16 cellular contexts compared by ENCODE assay signal in genomic region chr9:110767559-110768063, GRCh38.
DNase-seq lines count a peak whose midpoint lies in the region; ATAC-seq, FAIRE-seq and TF ChIP-seq lines count a peak whose summit lies in the region.
"Had no signal": no experiment of that assay in that cellular context is flagged by ENCODE, and none has a peak within 500 bp of the region (broad histone marks: within the 10 kb centered on the region; RNA-seq: fewer than 3 reads in every experiment).

No MANE protein-coding gene starts in this region.

- H3K27me3 ChIP-seq in layer of hippocampus (ENCODE audit: control insufficient read depth, insufficient read depth, low read length) (no peaks in the 10 kb centered on the region), neural progenitor cell (no peaks in the 10 kb centered on the region)

- H3K27ac Mint-ChIP-seq in neural progenitor cell, result no peak overlapping the region
- H3K27ac Mint-ChIP-seq: activated naive CD8-positive, alpha-beta T cell treated with anti-CD3 and anti-CD28 coated beads, Interleukin-2, amount 50 U/mL, for 24 hours; endodermal cell; H9 had no signal

- no peak overlapping the region for H3K9ac ChIP-seq in neural progenitor cell

- no peaks in the 10 kb centered on the region for H3K36me3 Mint-ChIP-seq in neural progenitor cell
- H3K36me3 Mint-ChIP-seq: CD14-positive monocyte had no signal

- H3K27ac ChIP-seq in coronary artery (peak overlapping the region in 1 of 2 donors; percentile 39), layer of hippocampus (ENCODE audit: low read depth, low read length) (peak overlapping the region; percentile 85), temporal lobe (ENCODE audit: low read depth, low read length) (peak overlapping the region; percentile 93), neural progenitor cell (no peak overlapping the region)
- H3K27ac ChIP-seq: PC-9 had no signal

- peak; percentile 98 for FAIRE-seq in H54 (lab: Jason Lieb, UNC)

- no peaks in the 10 kb centered on the region for H3K9me3 Mint-ChIP-seq in neural progenitor cell
- H3K9me3 Mint-ChIP-seq: activated naive CD8-positive, alpha-beta T cell treated with anti-CD3 and anti-CD28 coated beads, Interleukin-2, amount 50 U/mL, for 24 hours; endodermal cell; H9 had no signal

- no peaks in the 10 kb centered on the region for H4K20me1 ChIP-seq in neural progenitor cell (ENCODE audit: low read depth)

- no peaks in the 10 kb centered on the region for H3K4me1 ChIP-seq in neural progenitor cell

- no peak for TF ChIP-seq POLR2A in H54 (IDR thresholded peaks at IDR 0.05; ENCODE audit: low read depth, low read length)

- no peaks in the 10 kb centered on the region for H3K79me2 ChIP-seq in neural progenitor cell (ENCODE audit: low read depth)

- H3K4me3 ChIP-seq in coronary artery, result peak overlapping the region; percentile 37
- no peak overlapping the region for H3K4me3 ChIP-seq in neural progenitor cell
- H3K4me3 ChIP-seq: PC-9 had no signal

- H3K36me3 ChIP-seq in neural progenitor cell, result no peaks in the 10 kb centered on the region

- peaks cover 6% of the 10 kb centered on the region for H3K4me1 Mint-ChIP-seq in neural progenitor cell
- H3K4me1 Mint-ChIP-seq: activated naive CD8-positive, alpha-beta T cell treated with anti-CD3 and anti-CD28 coated beads, Interleukin-2, amount 50 U/mL, for 24 hours; endodermal cell; H9 had no signal

- no peak overlapping the region for H3K4me3 Mint-ChIP-seq in neural progenitor cell
- H3K4me3 Mint-ChIP-seq: activated naive CD8-positive, alpha-beta T cell treated with anti-CD3 and anti-CD28 coated beads, Interleukin-2, amount 50 U/mL, for 24 hours; CD14-positive monocyte; endodermal cell; H9 had no signal

- no peak for TF ChIP-seq CTCF in coronary artery (IDR thresholded peaks at IDR 0.05)
- no peak for TF ChIP-seq CTCF in neural progenitor cell (IDR thresholded peaks at IDR 0.05)

- H3K4me2 ChIP-seq in neural progenitor cell, result no peak overlapping the region
- H3K4me2 ChIP-seq: PC-9 had no signal

- H3F3A ChIP-seq in neural progenitor cell (ENCODE audit: low read depth), result no peaks in the 10 kb centered on the region

- H2AFZ ChIP-seq in neural progenitor cell (replicated peaks), result no peak overlapping the region
- H2AFZ ChIP-seq: PC-9 had no signal

- ATAC-seq in HG03280 (IDR thresholded peaks at IDR 0.05; ENCODE audit: unreplicated experiment), result no peak
- ATAC-seq: activated naive CD8-positive, alpha-beta T cell treated with anti-CD3 and anti-CD28 coated beads, Interleukin-2, amount 50 U/mL, for 24 hours had no signal

- no peaks in the 10 kb centered on the region for H3K9me3 ChIP-seq in neural progenitor cell (ENCODE audit: low read depth)

- H3K27me3 Mint-ChIP-seq in neural progenitor cell (ENCODE audit: insufficient read depth, low read depth), result no peaks in the 10 kb centered on the region
- H3K27me3 Mint-ChIP-seq: activated naive CD8-positive, alpha-beta T cell treated with anti-CD3 and anti-CD28 coated beads, Interleukin-2, amount 50 U/mL, for 24 hours had no signal

- no peak for DNase-seq in H54 (ENCODE audit: insufficient read length, low spot score)
- DNase-seq in coronary artery (ENCODE audit: low spot score), result no peak
- no peak for DNase-seq in DMS53 treated with DMSO at 0.1 percent for 48 hours (lab: John Stamatoyannopoulos, UW; ENCODE audit: unreplicated experiment)
- no peak for DNase-seq in stimulated activated CD4-positive, alpha-beta T cell treated with anti-CD3 and anti-CD28 coated beads, Interleukin-4, amount 100 ng/mL, for 1 hour
- DNase-seq in neural progenitor cell (ENCODE audit: low spot score), result no peak
- DNase-seq: activated naive CD8-positive, alpha-beta T cell treated with anti-CD3 and anti-CD28 coated beads, Interleukin-2, amount 50 U/mL, for 24 hours; endodermal cell; H9; KG1; NCI-H2029 treated with DMSO at 0.1 percent for 48 hours; PC-9; T-helper 9 cell had no signal
